In genomic region chr18:70418551-70419311, GRCh38 we compare ENCODE assay signal across 11 cellular contexts.
DNase-seq lines count a peak whose midpoint lies in the region; ATAC-seq and TF ChIP-seq lines count a peak whose summit lies in the region.
"Had no signal": no experiment of that assay in that cellular context is flagged by ENCODE, and none has a peak within 500 bp of the region (broad histone marks: within the 10 kb centered on the region; RNA-seq: fewer than 3 reads in every experiment).

No MANE protein-coding gene starts in this region.

- H3K36me3 ChIP-seq in prostate gland: no peaks in the 10 kb centered on the region

- no peaks in the 10 kb centered on the region for H3K4me1 ChIP-seq in prostate gland (replicated peaks)

- no peak overlapping the region for H3K27ac Mint-ChIP-seq in activated T-cell treated with anti-CD3 and anti-CD28 coated beads, Interleukin-2, amount 50 U/mL, for 24 hours
- no peak overlapping the region for H3K27ac Mint-ChIP-seq in stimulated activated effector memory CD8-positive, alpha-beta T cell treated with anti-CD3 and anti-CD28 coated beads, Interleukin-12 subunit alpha, Interleukin-12 subunit beta, amount 100 ng/mL, for 72 hours

- peaks cover 7% of the 10 kb centered on the region for H3K4me1 Mint-ChIP-seq in activated T-cell treated with anti-CD3 and anti-CD28 coated beads, Interleukin-2, amount 50 U/mL, for 24 hours (ENCODE audit: low read depth)
- peaks cover 15% of the 10 kb centered on the region for H3K4me1 Mint-ChIP-seq in stimulated activated effector memory CD8-positive, alpha-beta T cell treated with anti-CD3 and anti-CD28 coated beads, Interleukin-12 subunit alpha, Interleukin-12 subunit beta, amount 100 ng/mL, for 72 hours

- H3K27me3 Mint-ChIP-seq in activated T-cell treated with anti-CD3 and anti-CD28 coated beads, Interleukin-2, amount 50 U/mL, for 24 hours: peaks cover 38% of the 10 kb centered on the region

- intact Hi-C loops in prostate gland (cut with DNase I): no loop called here

- H3K27ac ChIP-seq in prostate gland: no peak overlapping the region
- H3K27ac ChIP-seq: foreskin keratinocyte had no signal

- H3K9me3 Mint-ChIP-seq in activated T-cell treated with anti-CD3 and anti-CD28 coated beads, Interleukin-2, amount 50 U/mL, for 24 hours: no peaks in the 10 kb centered on the region
- H3K9me3 Mint-ChIP-seq in stimulated activated effector memory CD8-positive, alpha-beta T cell treated with anti-CD3 and anti-CD28 coated beads, Interleukin-12 subunit alpha, Interleukin-12 subunit beta, amount 100 ng/mL, for 72 hours: no peaks in the 10 kb centered on the region

- H3K9me3 ChIP-seq in prostate gland: no peaks in the 10 kb centered on the region

- DNase-seq in activated T-cell treated with anti-CD3 and anti-CD28 coated beads, Interleukin-2, amount 50 U/mL, for 48 hours: peak; percentile 19 to 21
- DNase-seq in activated T-cell treated with anti-CD3 and anti-CD28 coated beads, Interleukin-2, amount 50 U/mL, for 24 hours: no peak
- DNase-seq in stimulated activated effector memory CD8-positive, alpha-beta T cell treated with anti-CD3 and anti-CD28 coated beads, Interleukin-12 subunit alpha, Interleukin-12 subunit beta, amount 100 ng/mL, for 72 hours (ENCODE audit: low spot score in 2 of 2): no peak
- DNase-seq in prostate gland (ENCODE audit: low spot score) (no peak), NCI-H2081 treated with DMSO at 0.1 percent for 48 hours (lab: John Stamatoyannopoulos, UW) (no peak), NCI-H2171 (lab: John Stamatoyannopoulos, UW) (no peak)
- DNase-seq: foreskin keratinocyte; NCI-H2029 treated with DMSO at 0.1 percent for 48 hours; stimulated activated CD4-positive, alpha-beta T cell treated with anti-CD3 and anti-CD28 coated beads, Interleukin-4, amount 100 ng/mL, for 1 hour had no signal

- H3K27me3 ChIP-seq in prostate gland (replicated peaks; ENCODE audit: insufficient read depth): no peaks in the 10 kb centered on the region
- H3K27me3 ChIP-seq: foreskin keratinocyte had no signal

- no peak overlapping the region for H3K4me3 Mint-ChIP-seq in activated T-cell treated with anti-CD3 and anti-CD28 coated beads, Interleukin-2, amount 50 U/mL, for 24 hours
- no peak overlapping the region for H3K4me3 Mint-ChIP-seq in stimulated activated effector memory CD8-positive, alpha-beta T cell treated with anti-CD3 and anti-CD28 coated beads, Interleukin-12 subunit alpha, Interleukin-12 subunit beta, amount 100 ng/mL, for 72 hours

- TF ChIP-seq CTCF in prostate gland (IDR thresholded peaks at IDR 0.05): no peak

- ATAC-seq in GM21723 (IDR thresholded peaks at IDR 0.05; ENCODE audit: unreplicated experiment): peak; percentile 98
- peak; percentile 98 for ATAC-seq in HG03342 (IDR thresholded peaks at IDR 0.05; ENCODE audit: unreplicated experiment)
- ATAC-seq in stimulated activated effector memory CD8-positive, alpha-beta T cell treated with anti-CD3 and anti-CD28 coated beads, Interleukin-12 subunit alpha, Interleukin-12 subunit beta, amount 100 ng/mL, for 72 hours: peak; percentile 89
- ATAC-seq: foreskin keratinocyte had no signal

- WGBS in prostate gland: 92% methylated on average over 12 of the region's 12 CpGs

- no peak for TF ChIP-seq POLR2A in prostate gland (IDR thresholded peaks at IDR 0.05)

- H3K4me3 ChIP-seq in prostate gland: no peak overlapping the region

- H3K36me3 Mint-ChIP-seq in activated T-cell treated with anti-CD3 and anti-CD28 coated beads, Interleukin-2, amount 50 U/mL, for 24 hours (ENCODE audit: low read depth): no peaks in the 10 kb centered on the region
- H3K36me3 Mint-ChIP-seq in stimulated activated effector memory CD8-positive, alpha-beta T cell treated with anti-CD3 and anti-CD28 coated beads, Interleukin-12 subunit alpha, Interleukin-12 subunit beta, amount 100 ng/mL, for 72 hours: no peaks in the 10 kb centered on the region

Comparison
In these comparisons a context has a peak if more than half of its experiments do, and no peak if none do; other contexts are left out.
1. DNase-seq: peak in activated T-cell treated with anti-CD3 and anti-CD28 coated beads, Interleukin-2, amount 50 U/mL, for 48 hours (2 of 2); none in activated T-cell treated with anti-CD3 and anti-CD28 coated beads, Interleukin-2, amount 50 U/mL, for 24 hours (single experiment), stimulated activated effector memory CD8-positive, alpha-beta T cell treated with anti-CD3 and anti-CD28 coated beads, Interleukin-12 subunit alpha, Interleukin-12 subunit beta, amount 100 ng/mL, for 72 hours (0 of 2), prostate gland (single experiment), NCI-H2081 treated with DMSO at 0.1 percent for 48 hours (single experiment) and NCI-H2171 (single experiment).
2. Peak in every context shown above with its lines, with median percentiles within 50 percentile points of each other: ATAC-seq.